Comparison of ENCODE assay signal across 8 cellular contexts in the genomic region with DNA sequence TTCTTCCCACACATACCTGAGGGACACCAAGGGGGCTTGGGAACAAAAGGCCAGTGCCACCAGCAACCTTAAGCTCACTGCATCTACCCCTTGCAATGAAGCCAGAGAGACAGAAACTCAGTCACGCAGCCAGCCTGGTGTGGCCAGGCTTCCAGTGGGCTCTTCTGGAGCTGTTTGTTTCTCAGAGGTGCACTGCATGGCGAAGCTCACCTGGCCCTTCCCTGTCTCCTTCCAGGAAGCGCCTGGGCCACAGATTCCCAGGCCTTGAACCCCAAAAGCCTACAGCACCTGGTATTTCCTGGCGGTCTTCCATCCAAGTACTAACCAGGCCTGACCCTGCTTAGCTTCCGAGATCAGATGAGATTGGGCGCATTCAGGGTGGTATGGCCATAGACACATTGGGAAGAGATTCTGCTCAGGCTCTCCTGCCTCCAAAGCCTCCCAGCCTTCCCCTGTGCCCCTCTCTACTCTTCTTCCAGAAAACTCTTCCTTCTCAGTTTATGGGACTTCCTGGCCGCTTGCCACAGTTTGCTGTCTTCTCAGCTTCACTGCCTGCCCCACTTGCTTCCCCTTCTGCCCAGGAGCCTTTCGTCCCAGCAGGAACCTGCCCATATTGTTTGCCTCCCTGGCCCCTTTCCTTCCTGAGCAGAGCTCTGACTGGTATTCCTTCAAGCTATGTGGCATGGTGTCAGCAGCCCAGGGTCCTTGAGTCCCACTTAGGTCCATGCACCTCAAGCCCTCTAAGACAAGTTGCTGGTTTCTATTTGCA. TPM values are rescaled to one million over a fixed set of nuclear protein-coding genes. Genes with fewer than 3 reads are reported as not detected.
DNase-seq lines count a peak whose midpoint lies in the region; ATAC-seq and TF ChIP-seq lines count a peak whose summit lies in the region.

No MANE protein-coding gene starts in this region.

- H3K27ac Mint-ChIP-seq in naive B cell: peak overlapping the region; percentile 45 to 97 (median 84)

- no peaks in the 10 kb centered on the region for H3K36me3 Mint-ChIP-seq in naive B cell

- H3K27me3 ChIP-seq in breast epithelium: no peaks in the 10 kb centered on the region

- no peaks in the 10 kb centered on the region for H3K27me3 Mint-ChIP-seq in naive B cell

- H3K9me3 Mint-ChIP-seq in naive B cell: peaks cover 0 to 4% (median 0%) of the 10 kb centered on the region in 7 donors

- no peaks in the 10 kb centered on the region for H3K9me3 ChIP-seq in breast epithelium

- DNase-seq in Ammon's horn (ENCODE audit: low spot score) (peak; percentile 45), breast epithelium (ENCODE audit: low spot score in 2 of 2) (no peak), naive B cell (no peak), H4 (ENCODE audit: low spot score) (no peak), NCI-H1092 (lab: John Stamatoyannopoulos, UW) (no peak)
- no peak for DNase-seq in Jurkat, Clone E6-1 (ENCODE audit: low read depth, low spot score)

- TF ChIP-seq CTCF in breast epithelium (IDR thresholded peaks at IDR 0.05): no peak

- H3K36me3 ChIP-seq in breast epithelium: no peaks in the 10 kb centered on the region

- H3K4me1 Mint-ChIP-seq in naive B cell: peaks cover 39 to 69% (median 63%) of the 10 kb centered on the region in 3 donors

- TF ChIP-seq POLR2A in breast epithelium (IDR thresholded peaks at IDR 0.05): no peak

- H3K4me1 ChIP-seq in breast epithelium: peaks cover 2 to 24% of the 10 kb centered on the region in 2 donors

- H3K4me3 Mint-ChIP-seq in naive B cell: peak overlapping the region; percentile 31 to 98 (median 91)

- intact Hi-C loops in breast epithelium (cut with DNase I; ENCODE audit: low total_unique reads): no loop called here

- ATAC-seq in naive B cell (ENCODE audit: low read depth in 2 of 2): no peak
- ATAC-seq in HG02852 (IDR thresholded peaks at IDR 0.05; ENCODE audit: unreplicated experiment): no peak
- no peak for ATAC-seq in GM19397 (IDR thresholded peaks at IDR 0.05; ENCODE audit: unreplicated experiment)

- H3K4me3 ChIP-seq in Jurkat, Clone E6-1 (ENCODE audit: low read length): peak overlapping the region; percentile 94
- peak overlapping the region in 1 of 3 donors; percentile 76 for H3K4me3 ChIP-seq in breast epithelium

- H3K27ac ChIP-seq in breast epithelium: peak overlapping the region; percentile 80 to 88

RNA-seq across cellular contexts. Expression of a gene that starts 1.6 kb away (rescaled TPM):
- 93.8 TPM for polyA plus RNA-seq in Jurkat, Clone E6-1 (2012; ENCODE audit: insufficient read depth, insufficient read length)
- total RNA-seq in breast epithelium: 10 to 100 TPM in 2 of 3 donors, 1 to 10 TPM in 1; 8.9 to 15.0 (median 12.5) TPM
- polyA plus RNA-seq in naive B cell (ENCODE audit: low read depth in 6 of 6): 10 to 100 TPM; 19.1 to 31.5 (median 21.2) TPM
- total RNA-seq in H4 (2014; rRNA removed; shearing (Covaris generic)): 2.3 and 6.7 TPM in 2 replicates

RNA-seq across cellular contexts. Expression of a gene that starts 16.4 kb away (rescaled TPM):
- polyA plus RNA-seq in Jurkat, Clone E6-1 (2012; ENCODE audit: insufficient read depth, insufficient read length): 29.7 TPM
- 1 to 10 TPM; 6.4 to 9.5 (median 9.3) TPM for total RNA-seq in breast epithelium
- polyA plus RNA-seq in naive B cell (ENCODE audit: low read depth in 6 of 6): not detected
- 1.6 and 3.9 TPM in 2 replicates for total RNA-seq in H4 (2014; rRNA removed; shearing (Covaris generic))

RNA-seq across cellular contexts. Expression of a gene that starts 20.8 kb away (rescaled TPM):
- 537 TPM for polyA plus RNA-seq in Jurkat, Clone E6-1 (2012; ENCODE audit: insufficient read depth, insufficient read length)
- total RNA-seq in breast epithelium: 100 to 1,000 TPM; 132 to 214 (median 167) TPM
- 100 to 1,000 TPM; 326 to 642 (median 411) TPM for polyA plus RNA-seq in naive B cell (ENCODE audit: low read depth in 6 of 6)
- 592 and 607 TPM in 2 replicates for total RNA-seq in H4 (2014; rRNA removed; shearing (Covaris generic))

RNA-seq across cellular contexts. Expression of a gene that starts 26.6 kb away (rescaled TPM):
- polyA plus RNA-seq in Jurkat, Clone E6-1 (2012; ENCODE audit: insufficient read depth, insufficient read length): 79.5 TPM
- total RNA-seq in breast epithelium: 100 to 1,000 TPM in 1 of 3 donors, 10 to 100 TPM in 2; 41.9 to 101 (median 90.5) TPM
- 1 to 10 TPM; 1.7 to 9.0 (median 4.7) TPM for polyA plus RNA-seq in naive B cell (ENCODE audit: low read depth in 6 of 6)
- total RNA-seq in H4 (2014; rRNA removed; shearing (Covaris generic)): 7.8 and 13.6 TPM in 2 replicates

RNA-seq across cellular contexts. Expression of a gene that starts 57.0 kb away (rescaled TPM):
- 22.9 TPM for polyA plus RNA-seq in Jurkat, Clone E6-1 (2012; ENCODE audit: insufficient read depth, insufficient read length)
- 1 to 10 TPM; 2.0 to 2.1 (median 2.0) TPM for total RNA-seq in breast epithelium
- polyA plus RNA-seq in naive B cell (ENCODE audit: low read depth in 6 of 6): not detected
- total RNA-seq in H4 (2014; rRNA removed; shearing (Covaris generic)): 3.2 and 3.5 TPM in 2 replicates
